ENCODE assay signal across 8 cellular contexts in the genomic region with DNA sequence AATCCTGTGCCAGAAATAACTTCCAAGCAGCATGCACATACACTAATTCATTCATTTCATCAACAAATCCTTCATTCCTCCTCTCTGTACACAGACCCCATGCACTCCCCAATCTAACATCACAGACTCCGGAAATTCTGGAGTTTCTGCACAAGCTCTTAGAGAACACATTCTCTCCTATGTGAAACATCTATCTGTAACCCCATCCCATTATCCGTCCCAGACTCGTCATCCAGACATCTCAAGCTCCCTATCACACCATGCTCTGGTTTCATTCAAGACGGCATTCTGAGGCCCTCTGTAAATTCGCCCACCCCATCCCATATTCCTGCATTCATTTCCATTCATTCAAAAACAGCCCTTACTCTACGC. TPM values are rescaled to one million over a fixed set of nuclear protein-coding genes. Genes with fewer than 3 reads are reported as not detected.
DNase-seq lines count a peak whose midpoint lies in the region; ATAC-seq and TF ChIP-seq lines count a peak whose summit lies in the region.

No MANE protein-coding gene starts in this region.

- H3K27ac ChIP-seq in 22Rv1 (peak overlapping the region; percentile 83), mucosa of rectum (ENCODE audit: low read depth in 2 of 2, low read length in 2 of 2) (peak overlapping the region; percentile 89)

- H3K4me3 ChIP-seq in cardiac fibroblast (replicated peaks in 1 of 2; ENCODE audit: low read depth in 2 of 2, low read length in 2 of 2) (peak overlapping the region; percentile 94 to 97), mucosa of rectum (ENCODE audit: low read length in 2 of 2) (peak overlapping the region; percentile 88 to 89)

- DNase-seq in HS-27A (ENCODE audit: low read depth) = peak; percentile 17
- DNase-seq in cardiac fibroblast (ENCODE audit: low read depth in 2 of 2) = no peak
- no peak for DNase-seq in NCI-H1105 treated with DMSO at 0.1 percent for 48 hours (lab: John Stamatoyannopoulos, UW)
- no peak for DNase-seq in mesenteric fat pad (ENCODE audit: low spot score)
- DNase-seq in NCI-H69 (lab: John Stamatoyannopoulos, UW) = no peak

- H3K36me3 ChIP-seq in mucosa of rectum (ENCODE audit: control insufficient read depth in 2 of 2, insufficient read depth in 2 of 2, low read length in 2 of 2) = no peaks in the 10 kb centered on the region

- H3K9ac ChIP-seq in mucosa of rectum (ENCODE audit: low read depth in 1 of 2, low read length in 2 of 2) = peak overlapping the region; percentile 78 to 94

- ATAC-seq in GM19025 (IDR thresholded peaks at IDR 0.05; ENCODE audit: low read depth, unreplicated experiment) = peak; percentile 14

- TF ChIP-seq CTCF in 22Rv1 (IDR thresholded peaks at IDR 0.05) = no peak
- no peak for TF ChIP-seq CTCF in cardiac fibroblast (IDR thresholded peaks at IDR 0.05; ENCODE audit: low read depth, low read length)

- H3K9me3 ChIP-seq in mucosa of rectum (ENCODE audit: control insufficient read depth in 2 of 2, low read length in 2 of 2) = no peaks in the 10 kb centered on the region

- H3K27me3 ChIP-seq in mucosa of rectum (ENCODE audit: control insufficient read depth in 2 of 2, insufficient read depth in 2 of 2, low read length in 2 of 2) = no peaks in the 10 kb centered on the region

- peaks cover 9 to 10% of the 10 kb centered on the region in 2 donors for H3K4me1 ChIP-seq in mucosa of rectum (ENCODE audit: control insufficient read depth in 2 of 2, insufficient read depth in 2 of 2, low read length in 2 of 2)

RNA-seq across cellular contexts. Expression of a gene that starts 0.6 kb away (rescaled TPM):
- 10.0 TPM for total RNA-seq in mesenteric fat pad

RNA-seq across cellular contexts. Expression of a gene that starts 48.1 kb away (rescaled TPM):
- total RNA-seq in mesenteric fat pad = 32.1 TPM
